Comparison of ENCODE assay signal across 41 cellular contexts in the genomic region with DNA sequence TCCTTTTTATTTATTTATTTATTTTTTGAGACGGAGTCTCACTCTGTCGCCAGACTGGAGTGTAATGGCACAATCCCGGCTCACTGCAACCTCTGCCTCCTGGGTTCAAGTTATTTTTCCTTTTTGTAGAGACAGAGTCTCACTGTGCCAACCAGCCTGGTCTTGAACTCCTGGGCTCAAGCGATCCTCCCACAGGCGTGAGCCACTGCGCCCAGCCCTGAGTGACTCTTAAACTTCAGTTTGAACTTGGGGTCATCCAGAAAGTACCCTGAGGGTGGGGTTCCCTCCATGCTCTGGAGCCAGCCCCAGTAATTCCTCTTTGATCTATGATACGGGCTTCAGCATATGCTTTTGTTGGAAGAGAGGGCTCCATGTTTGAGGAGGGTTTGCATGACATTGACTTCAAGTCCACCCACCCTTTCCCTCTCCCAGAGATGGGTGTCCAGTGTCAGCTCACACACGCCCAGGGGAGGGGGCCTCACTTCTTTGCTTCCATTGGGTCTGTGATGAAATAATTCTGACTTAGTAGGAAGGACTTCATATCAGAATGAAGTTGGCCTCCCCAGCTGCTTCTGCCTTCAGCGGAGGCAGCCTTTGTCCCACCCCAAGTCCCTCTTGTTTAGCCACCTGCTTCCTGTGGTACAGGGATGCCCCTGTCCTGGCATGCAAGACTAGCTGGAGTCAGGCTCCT. TPM values are rescaled to one million over a fixed set of nuclear protein-coding genes. Genes with fewer than 3 reads are reported as not detected.
"Had no signal": no experiment of that assay in that cellular context is flagged by ENCODE, and none has a peak within 500 bp of the region (broad histone marks: within the 10 kb centered on the region; RNA-seq: fewer than 3 reads in every experiment).

No MANE protein-coding gene starts in this region.

- ATAC-seq: activated naive CD4-positive, alpha-beta T cell treated with anti-CD3 and anti-CD28 coated beads, Interleukin-2, amount 50 U/mL, for 72 hours; activated naive CD8-positive, alpha-beta T cell treated with anti-CD3 and anti-CD28 coated beads, Interleukin-2, amount 50 U/mL, for 24 hours; activated T-cell treated with anti-CD3 and anti-CD28 coated beads, Interleukin-2, amount 50 U/mL, for 4 hours; activated T-cell treated with anti-CD3 and anti-CD28 coated beads, Interleukin-2, amount 50 U/mL, for 72 hours; activated T-helper 17 cell treated with anti-CD3 and anti-CD28 coated beads, Interleukin-2, amount 50 U/mL, for 72 hours; body of pancreas had no signal

- H3K27me3 Mint-ChIP-seq: activated naive CD4-positive, alpha-beta T cell treated with anti-CD3 and anti-CD28 coated beads, Interleukin-2, amount 50 U/mL, for 24 hours; activated naive CD8-positive, alpha-beta T cell; activated naive CD8-positive, alpha-beta T cell treated with anti-CD3 and anti-CD28 coated beads for 36 hours; activated naive CD8-positive, alpha-beta T cell treated with anti-CD3 and anti-CD28 coated beads, Interleukin-2, amount 10 ng/mL, durations not matched to agents 7 days and 5 days; activated naive CD8-positive, alpha-beta T cell treated with anti-CD3 and anti-CD28 coated beads, Interleukin-2, amount 50 U/mL, for 24 hours; activated T-cell treated with anti-CD3 and anti-CD28 coated beads, Interleukin-2, amount 50 U/mL, for 24 hours; activated T-helper 17 cell treated with anti-CD3 and anti-CD28 coated beads, Interleukin-2, amount 50 U/mL, for 72 hours; brain; central memory CD8-positive, alpha-beta T cell had no signal

- FAIRE-seq: astrocyte, bronchial epithelial cell had no signal

- H3K4me3 Mint-ChIP-seq: activated naive CD4-positive, alpha-beta T cell treated with anti-CD3 and anti-CD28 coated beads for 36 hours; activated naive CD4-positive, alpha-beta T cell treated with anti-CD3 and anti-CD28 coated beads, Interleukin-2, amount 10 ng/mL, durations not matched to agents 7 days and 5 days; activated naive CD4-positive, alpha-beta T cell treated with anti-CD3 and anti-CD28 coated beads, Interleukin-2, amount 50 U/mL, for 24 hours; activated naive CD8-positive, alpha-beta T cell; activated naive CD8-positive, alpha-beta T cell treated with anti-CD3 and anti-CD28 coated beads for 36 hours; activated naive CD8-positive, alpha-beta T cell treated with anti-CD3 and anti-CD28 coated beads, Interleukin-2, amount 10 ng/mL, durations not matched to agents 7 days and 5 days; activated naive CD8-positive, alpha-beta T cell treated with anti-CD3 and anti-CD28 coated beads, Interleukin-2, amount 50 U/mL, for 24 hours; activated T-cell treated with anti-CD3 and anti-CD28 coated beads, Interleukin-2, amount 50 U/mL, for 24 hours; activated T-cell treated with anti-CD3 and anti-CD28 coated beads, Interleukin-2, amount 50 U/mL, for 4 hours; activated T-cell treated with anti-CD3 and anti-CD28 coated beads, Interleukin-2, amount 50 U/mL, for 72 hours; activated T-helper 1 cell treated with anti-CD3 and anti-CD28 coated beads, Interleukin-12 subunit alpha, Interleukin-12 subunit beta, Interleukin-2, Interleukin-4 antibody, amounts not matched to agents 30 ng/mL and 10 ng/mL and 1 ng/mL, durations not matched to agents 14 hours and 24 hours and 36 hours; activated T-helper 17 cell treated with anti-CD3 and anti-CD28 coated beads, Interleukin-2, amount 50 U/mL, for 72 hours; brain; central memory CD8-positive, alpha-beta T cell had no signal

- H3K27ac Mint-ChIP-seq: activated naive CD4-positive, alpha-beta T cell treated with anti-CD3 and anti-CD28 coated beads for 36 hours; activated naive CD4-positive, alpha-beta T cell treated with anti-CD3 and anti-CD28 coated beads, Interleukin-2, amount 10 ng/mL, durations not matched to agents 7 days and 5 days; activated naive CD4-positive, alpha-beta T cell treated with anti-CD3 and anti-CD28 coated beads, Interleukin-2, amount 50 U/mL, for 24 hours; activated naive CD8-positive, alpha-beta T cell; activated naive CD8-positive, alpha-beta T cell treated with anti-CD3 and anti-CD28 coated beads for 36 hours; activated naive CD8-positive, alpha-beta T cell treated with anti-CD3 and anti-CD28 coated beads, Interleukin-2, amount 10 ng/mL, durations not matched to agents 7 days and 5 days; activated naive CD8-positive, alpha-beta T cell treated with anti-CD3 and anti-CD28 coated beads, Interleukin-2, amount 50 U/mL, for 24 hours; activated T-cell treated with anti-CD3 and anti-CD28 coated beads, Interleukin-2, amount 50 U/mL, for 24 hours; activated T-cell treated with anti-CD3 and anti-CD28 coated beads, Interleukin-2, amount 50 U/mL, for 72 hours; activated T-helper 1 cell treated with anti-CD3 and anti-CD28 coated beads, Interleukin-12 subunit alpha, Interleukin-12 subunit beta, Interleukin-2, Interleukin-4 antibody, amounts not matched to agents 30 ng/mL and 10 ng/mL and 1 ng/mL, durations not matched to agents 14 hours and 24 hours and 36 hours; activated T-helper 17 cell treated with anti-CD3 and anti-CD28 coated beads, Interleukin-2, amount 50 U/mL, for 72 hours; activated T-helper 2 cell treated with anti-CD3 and anti-CD28 coated beads, Interferon-gamma antibody, Interleukin-2, Interleukin-4, amounts not matched to agents 10 μg/mL and 5 μg/mL and 100 μg/mL, durations not matched to agents 14 hours and 24 hours and 36 hours had no signal

- H3K4me1 ChIP-seq: adrenal gland, ascending aorta, body of pancreas, breast epithelium had no signal

- H3K4me1 Mint-ChIP-seq: activated naive CD4-positive, alpha-beta T cell treated with anti-CD3 and anti-CD28 coated beads, Interleukin-2, amount 10 ng/mL, durations not matched to agents 7 days and 5 days; activated naive CD4-positive, alpha-beta T cell treated with anti-CD3 and anti-CD28 coated beads, Interleukin-2, amount 50 U/mL, for 24 hours; activated naive CD8-positive, alpha-beta T cell treated with anti-CD3 and anti-CD28 coated beads for 36 hours; activated naive CD8-positive, alpha-beta T cell treated with anti-CD3 and anti-CD28 coated beads, Interleukin-2, amount 10 ng/mL, durations not matched to agents 7 days and 5 days; activated naive CD8-positive, alpha-beta T cell treated with anti-CD3 and anti-CD28 coated beads, Interleukin-2, amount 50 U/mL, for 24 hours; activated T-helper 17 cell treated with anti-CD3 and anti-CD28 coated beads, Interleukin-2, amount 50 U/mL, for 72 hours; brain; central memory CD8-positive, alpha-beta T cell had no signal

- H3K36me3 Mint-ChIP-seq: activated naive CD4-positive, alpha-beta T cell treated with anti-CD3 and anti-CD28 coated beads, Interleukin-2, amount 10 ng/mL, durations not matched to agents 7 days and 5 days; activated naive CD8-positive, alpha-beta T cell treated with anti-CD3 and anti-CD28 coated beads, Interleukin-2, amount 10 ng/mL, durations not matched to agents 7 days and 5 days had no signal

- H3K27me3 ChIP-seq: adrenal gland, ascending aorta, body of pancreas, brain microvascular endothelial cell, breast epithelium, cardiac muscle cell had no signal

- H3K4me3 ChIP-seq: adrenal gland, ascending aorta, body of pancreas, breast epithelium, cardiac muscle cell had no signal

- H3K9me3 Mint-ChIP-seq: activated naive CD4-positive, alpha-beta T cell treated with anti-CD3 and anti-CD28 coated beads for 36 hours; activated naive CD4-positive, alpha-beta T cell treated with anti-CD3 and anti-CD28 coated beads, Interleukin-2, amount 10 ng/mL, durations not matched to agents 7 days and 5 days; activated naive CD4-positive, alpha-beta T cell treated with anti-CD3 and anti-CD28 coated beads, Interleukin-2, amount 50 U/mL, for 24 hours; activated naive CD4-positive, alpha-beta T cell treated with anti-CD3 and anti-CD28 coated beads, Interleukin-2, amount 50 U/mL, for 72 hours; activated naive CD8-positive, alpha-beta T cell treated with anti-CD3 and anti-CD28 coated beads for 36 hours; activated naive CD8-positive, alpha-beta T cell treated with anti-CD3 and anti-CD28 coated beads, Interleukin-2, amount 10 ng/mL, durations not matched to agents 7 days and 5 days; activated naive CD8-positive, alpha-beta T cell treated with anti-CD3 and anti-CD28 coated beads, Interleukin-2, amount 50 U/mL, for 24 hours; activated T-cell treated with anti-CD3 and anti-CD28 coated beads, Interleukin-2, amount 50 U/mL, for 24 hours; activated T-cell treated with anti-CD3 and anti-CD28 coated beads, Interleukin-2, amount 50 U/mL, for 4 hours; activated T-cell treated with anti-CD3 and anti-CD28 coated beads, Interleukin-2, amount 50 U/mL, for 72 hours; activated T-helper 1 cell treated with anti-CD3 and anti-CD28 coated beads, Interleukin-12 subunit alpha, Interleukin-12 subunit beta, Interleukin-2, Interleukin-4 antibody, amounts not matched to agents 30 ng/mL and 10 ng/mL and 1 ng/mL, durations not matched to agents 14 hours and 24 hours and 36 hours; activated T-helper 17 cell treated with anti-CD3 and anti-CD28 coated beads, Interleukin-2, amount 50 U/mL, for 72 hours; activated T-helper 2 cell treated with anti-CD3 and anti-CD28 coated beads, Interferon-gamma antibody, Interleukin-2, Interleukin-4, amounts not matched to agents 10 μg/mL and 5 μg/mL and 100 μg/mL, durations not matched to agents 14 hours and 24 hours and 36 hours; central memory CD8-positive, alpha-beta T cell had no signal

- H3K36me3 ChIP-seq: cardiac muscle cell had no signal

- H3K9me3 ChIP-seq: adrenal gland, ascending aorta, body of pancreas, breast epithelium had no signal

- H3K27ac ChIP-seq: ascending aorta, body of pancreas, brain microvascular endothelial cell, breast epithelium, cardiac muscle cell had no signal

- DNase-seq: activated effector memory CD4-positive, alpha-beta T cell treated with anti-CD3 and anti-CD28 coated beads, Interleukin-2, amount 50 U/mL, for 16 hours; activated gamma-delta T cell; activated gamma-delta T cell treated with Interleukin-2 at 50 U/mL for 16 hours; activated naive CD4-positive, alpha-beta T cell; activated naive CD4-positive, alpha-beta T cell treated with anti-CD3 and anti-CD28 coated beads for 36 hours; activated naive CD4-positive, alpha-beta T cell treated with anti-CD3 and anti-CD28 coated beads, Interleukin-2, amount 10 ng/mL, durations not matched to agents 7 days and 5 days; activated naive CD4-positive, alpha-beta T cell treated with anti-CD3 and anti-CD28 coated beads, Interleukin-2, amount 50 U/mL, for 16 hours; activated naive CD4-positive, alpha-beta T cell treated with Interleukin-2 at 50 U/mL for 16 hours; activated naive CD8-positive, alpha-beta T cell treated with anti-CD3 and anti-CD28 coated beads for 36 hours; activated naive CD8-positive, alpha-beta T cell treated with anti-CD3 and anti-CD28 coated beads, Interleukin-2, amount 10 ng/mL, durations not matched to agents 7 days and 5 days; activated naive CD8-positive, alpha-beta T cell treated with anti-CD3 and anti-CD28 coated beads, Interleukin-2, amount 50 U/mL, for 24 hours; activated T-cell treated with anti-CD3 and anti-CD28 coated beads for 4 hours; activated T-cell treated with anti-CD3 and anti-CD28 coated beads, Interleukin-2, amount 50 U/mL, for 1 hour; activated T-cell treated with anti-CD3 and anti-CD28 coated beads, Interleukin-2, amount 50 U/mL, for 24 hours; activated T-cell treated with anti-CD3 and anti-CD28 coated beads, Interleukin-2, amount 50 U/mL, for 4 hours; activated T-cell treated with anti-CD3 and anti-CD28 coated beads, Interleukin-2, amount 50 U/mL, for 48 hours; activated T-cell treated with anti-CD3 and anti-CD28 coated beads, Interleukin-2, amount 50 U/mL, for 72 hours; adrenal gland; amniotic stem cell; amygdala; anterior cingulate cortex; aorta; body of pancreas; brain microvascular endothelial cell; central memory CD4-positive, alpha-beta T cell; cerebellar nuclear complex had no signal

RNA-seq across cellular contexts. Expression of a gene that starts 11.9 kb away (rescaled TPM):
- total RNA-seq: activated naive CD4-positive, alpha-beta T cell treated with anti-CD3 and anti-CD28 coated beads for 36 hours; activated naive CD4-positive, alpha-beta T cell treated with anti-CD3 and anti-CD28 coated beads, Interleukin-2, amount 50 U/mL, for 72 hours; activated naive CD8-positive, alpha-beta T cell treated with anti-CD3 and anti-CD28 coated beads for 36 hours; activated T-cell treated with anti-CD3 and anti-CD28 coated beads, Interleukin-2, amount 50 U/mL, for 72 hours; activated T-helper 1 cell treated with anti-CD3 and anti-CD28 coated beads, Interleukin-12 subunit alpha, Interleukin-12 subunit beta, Interleukin-2, Interleukin-4 antibody, amounts not matched to agents 30 ng/mL and 10 ng/mL and 1 ng/mL, durations not matched to agents 14 hours and 24 hours and 36 hours; activated T-helper 17 cell treated with anti-CD3 and anti-CD28 coated beads, Interleukin-2, amount 50 U/mL, for 72 hours; activated T-helper 2 cell treated with anti-CD3 and anti-CD28 coated beads, Interferon-gamma antibody, Interleukin-2, Interleukin-4, amounts not matched to agents 10 μg/mL and 5 μg/mL and 100 μg/mL, durations not matched to agents 14 hours and 24 hours and 36 hours; astrocyte; bronchial epithelial cell; cardiac muscle cell; cerebellum; chondrocyte had no signal
- polyA plus RNA-seq: cardiac muscle cell had no signal

RNA-seq across cellular contexts. Expression of a gene that starts 30.4 kb away (rescaled TPM):
- total RNA-seq: activated naive CD4-positive, alpha-beta T cell treated with anti-CD3 and anti-CD28 coated beads for 36 hours had no signal
